ENCODE assay signal across 10 cellular contexts in the genomic region with DNA sequence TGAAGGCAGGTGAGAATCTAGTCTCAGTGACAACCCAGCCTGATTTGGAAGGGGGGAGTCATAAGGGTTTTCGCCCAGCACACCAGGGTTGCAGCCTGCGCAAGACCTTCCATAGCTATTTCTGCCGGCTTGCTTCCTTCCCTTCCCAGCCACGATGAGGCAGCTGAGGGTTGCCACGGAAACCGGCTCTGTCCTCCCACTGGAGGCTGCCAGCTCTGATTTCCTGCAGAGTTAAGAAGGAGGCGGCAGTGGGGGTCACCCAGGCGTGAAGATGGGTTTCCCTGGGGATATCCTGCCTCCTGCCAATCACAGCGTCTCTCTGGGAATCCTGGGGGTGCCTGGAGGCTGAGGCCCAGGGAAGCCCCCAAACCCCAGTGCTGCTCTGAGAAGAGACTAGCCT. TPM values are rescaled to one million over a fixed set of nuclear protein-coding genes. Genes with fewer than 3 reads are reported as not detected.
A peak's percentile ranks its signal among the peaks of the same experiment; 100 is the strongest.
DNase-seq lines count a peak whose midpoint lies in the region; ATAC-seq and TF ChIP-seq lines count a peak whose summit lies in the region.
"Had no signal": no experiment of that assay in that cellular context is flagged by ENCODE, and none has a peak within 500 bp of the region (broad histone marks: within the 10 kb centered on the region; RNA-seq: fewer than 3 reads in every experiment).

No MANE protein-coding gene starts in this region.

- H2AFZ ChIP-seq in DND-41 (ENCODE audit: low read depth, low read length), result no peak overlapping the region

- no peak overlapping the region for H3K9ac ChIP-seq in DND-41 (ENCODE audit: low read depth, low read length)

- H3K36me3 Mint-ChIP-seq in brain, result peaks cover 2% of the 10 kb centered on the region

- H3K4me1 Mint-ChIP-seq in brain, result peaks cover 64% of the 10 kb centered on the region

- H3K27me3 ChIP-seq in DND-41 (ENCODE audit: insufficient read depth, low read length, poor library complexity), result peaks cover 24% of the 10 kb centered on the region

- no peak for TF ChIP-seq POLR2A in lower leg skin (IDR thresholded peaks at IDR 0.05)

- H3K27ac ChIP-seq in DND-41 (ENCODE audit: low read length), result no peak overlapping the region
- H3K27ac ChIP-seq: skin epidermis had no signal

- intact Hi-C loops in lower leg skin (cut with DNase I; ENCODE audit: low total_unique reads), result no loop called here

- H3K27ac Mint-ChIP-seq in brain, result peak overlapping the region in 3 of 5 experiments; percentile 11 to 96 (median 92)

- H3K9me3 ChIP-seq in DND-41 (ENCODE audit: insufficient read depth, low read length, severe bottlenecking), result no peaks in the 10 kb centered on the region

- H3K4me3 Mint-ChIP-seq in brain, result peak overlapping the region in 3 of 5 experiments; percentile 53 to 61 (median 60)

- no peaks in the 10 kb centered on the region for H3K79me2 ChIP-seq in DND-41 (ENCODE audit: insufficient read depth, low read length)

- H3K4me3 ChIP-seq in DND-41 (ENCODE audit: low read depth in 1 of 2, low read length in 2 of 2) (no peak overlapping the region), lower leg skin (ENCODE audit: low read depth, poor library complexity, severe bottlenecking) (no peak overlapping the region)
- H3K4me3 ChIP-seq: skin epidermis had no signal

- H3K36me3 ChIP-seq in DND-41 (ENCODE audit: insufficient read depth, low read length), result no peaks in the 10 kb centered on the region

- no peak for TF ChIP-seq CTCF in DND-41 (IDR thresholded peaks at IDR 0.05; ENCODE audit: borderline replicate concordance, extremely low read depth, low read length, poor library complexity, severe bottlenecking)
- TF ChIP-seq CTCF in brain (conservative IDR thresholded peaks at IDR 0.05), result no peak
- TF ChIP-seq CTCF in lower leg skin (IDR thresholded peaks at IDR 0.05), result no peak

- WGBS in lower leg skin, 2 donors, result 31 to 41% methylated on average over 9 of the region's 9 CpGs

- no peaks in the 10 kb centered on the region for H3K9me3 Mint-ChIP-seq in brain

- no peaks in the 10 kb centered on the region for H3K4me1 ChIP-seq in DND-41 (ENCODE audit: insufficient read depth, low read length)

- H3K4me2 ChIP-seq in DND-41 (ENCODE audit: insufficient read depth, low read length), result no peak overlapping the region

- ATAC-seq in DND-41 (ENCODE audit: insufficient read depth, low read depth) (no peak), HG03159 (IDR thresholded peaks at IDR 0.05; ENCODE audit: unreplicated experiment) (no peak), GM21390 (IDR thresholded peaks at IDR 0.05; ENCODE audit: unreplicated experiment) (no peak)

- DNase-seq in DND-41 (peak; percentile 10), NCI-H2081 (lab: John Stamatoyannopoulos, UW) (peak; percentile 66 to 68), myocyte (ENCODE audit: low read depth) (peak; percentile 42), 8988T (no peak), lower leg skin (ENCODE audit: low spot score in 2 of 2) (no peak)
- DNase-seq: T1000 had no signal

- H3K27me3 Mint-ChIP-seq in brain, result no peaks in the 10 kb centered on the region

- H4K20me1 ChIP-seq in DND-41 (ENCODE audit: insufficient read depth, low read length), result 0 out of 2 replicates have a peak, but pooled peaks cover 3% of the 10 kb centered on the region

RNA-seq across cellular contexts. Expression of a gene that starts 23.1 kb away (rescaled TPM):
- 8.4 TPM for polyA plus RNA-seq in brain (ENCODE audit: insufficient read depth, low read depth, low replicate concordance)
- 6.1 and 9.0 TPM in 2 replicates for total RNA-seq in myocyte
- polyA plus RNA-seq in myocyte (2012), result 10.9 TPM
- 1 to 10 TPM in 1 of 4 donors, under 1 TPM in 3; 0.30 to 5.2 (median 0.81) TPM for total RNA-seq in lower leg skin

Comparison
In these comparisons a context has a peak if more than half of its experiments do, and no peak if none do; other contexts are left out.
1. DNase-seq: peak in DND-41 (single experiment), NCI-H2081 (2 of 2) and myocyte (single experiment); none in 8988T (single experiment) and lower leg skin (0 of 2).